ENCODE assay signal across 8 cellular contexts in the genomic region with DNA sequence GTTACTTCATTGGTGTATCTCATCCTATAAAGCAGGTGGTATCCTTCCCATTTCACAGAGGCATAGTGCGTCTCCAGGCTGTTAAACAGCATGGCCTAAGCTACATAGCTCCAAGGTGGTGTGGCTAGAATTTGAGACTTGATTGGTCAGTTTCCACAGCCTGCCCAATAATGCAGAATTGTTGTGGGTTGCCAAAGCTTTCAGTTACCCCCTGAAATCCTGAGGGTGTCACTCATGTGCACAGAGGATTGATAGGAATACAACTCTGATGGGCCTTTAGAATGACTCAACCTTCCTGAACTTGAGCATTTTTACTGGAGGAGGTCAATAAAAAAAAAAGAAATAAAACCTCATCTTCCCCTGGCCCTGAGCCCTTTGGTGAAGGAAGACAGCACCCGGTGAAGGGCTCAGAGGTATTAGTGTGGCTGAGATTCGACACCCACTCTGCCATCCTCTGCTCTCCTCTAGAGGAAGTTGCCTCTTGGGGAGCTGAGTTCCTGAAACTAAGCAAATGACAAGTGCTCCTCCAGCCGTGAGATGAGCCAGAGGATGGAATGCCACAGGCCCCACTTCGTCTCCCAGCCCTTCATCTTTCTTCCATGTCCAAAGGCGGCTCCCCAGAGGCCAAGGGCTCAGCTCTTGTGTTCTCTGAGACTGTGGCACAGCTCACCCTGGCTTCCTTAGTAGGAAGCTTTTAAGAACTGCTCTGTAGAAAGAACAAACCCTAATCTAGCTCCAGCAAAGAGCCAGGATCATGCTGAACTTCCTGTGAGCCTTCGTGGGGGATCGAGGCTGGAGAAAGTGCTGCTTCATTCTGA. TPM values are rescaled to one million over a fixed set of nuclear protein-coding genes. Genes with fewer than 3 reads are reported as not detected.
DNase-seq lines count a peak whose midpoint lies in the region; ATAC-seq and TF ChIP-seq lines count a peak whose summit lies in the region.

No MANE protein-coding gene starts in this region.

- H3K4me1 Mint-ChIP-seq in activated CD4-positive, alpha-beta T cell treated with anti-CD3 and anti-CD28 coated beads, Interleukin-2, amount 10 ng/mL, durations not matched to agents 24 days and 14 days = peaks cover 43% of the 10 kb centered on the region

- H3K27ac Mint-ChIP-seq in activated CD4-positive, alpha-beta T cell treated with anti-CD3 and anti-CD28 coated beads, Interleukin-2, amount 10 ng/mL, durations not matched to agents 24 days and 14 days = peak overlapping the region; percentile 100

- TF ChIP-seq POLR2A in suprapubic skin (IDR thresholded peaks at IDR 0.05) = no peak

- WGBS in suprapubic skin = 69% methylated on average over 7 of the region's 8 CpGs

- H3K27ac ChIP-seq in right atrium auricular region (peak overlapping the region; percentile 64 to 66), suprapubic skin (peak overlapping the region; percentile 58)

- DNase-seq in Ammon's horn (ENCODE audit: low spot score) (peak; percentile 14), right atrium auricular region (ENCODE audit: low spot score) (no peak), suprapubic skin (ENCODE audit: low spot score in 2 of 2) (no peak), cortex of kidney (lab: John Stamatoyannopoulos, UW) (no peak), GM03348 (ENCODE audit: low spot score) (no peak)
- DNase-seq in activated CD4-positive, alpha-beta T cell treated with anti-CD3 and anti-CD28 coated beads, Interleukin-2, amount 10 ng/mL, durations not matched to agents 24 days and 14 days = peak; percentile 75

- ATAC-seq in GM19023 (IDR thresholded peaks at IDR 0.05; ENCODE audit: unreplicated experiment) = peak; percentile 37
- ATAC-seq in HG03175 (IDR thresholded peaks at IDR 0.05; ENCODE audit: unreplicated experiment) = peak; percentile 30

- H3K4me1 ChIP-seq in right atrium auricular region = peaks cover 0 to 20% of the 10 kb centered on the region in 2 donors
- peaks cover 8% of the 10 kb centered on the region for H3K4me1 ChIP-seq in suprapubic skin

- TF ChIP-seq CTCF in right atrium auricular region (IDR thresholded peaks at IDR 0.05) (no peak), suprapubic skin (IDR thresholded peaks at IDR 0.05) (no peak)

- no peaks in the 10 kb centered on the region for H3K27me3 Mint-ChIP-seq in activated CD4-positive, alpha-beta T cell treated with anti-CD3 and anti-CD28 coated beads, Interleukin-2, amount 10 ng/mL, durations not matched to agents 24 days and 14 days

- H3K4me3 Mint-ChIP-seq in activated CD4-positive, alpha-beta T cell treated with anti-CD3 and anti-CD28 coated beads, Interleukin-2, amount 10 ng/mL, durations not matched to agents 24 days and 14 days = peak overlapping the region; percentile 100

- no peak for TF ChIP-seq EP300 in suprapubic skin (IDR thresholded peaks at IDR 0.05)

- peak overlapping the region in 1 of 2 donors; percentile 45 for H3K4me3 ChIP-seq in right atrium auricular region
- peak overlapping the region; percentile 38 for H3K4me3 ChIP-seq in suprapubic skin

- H3K27me3 ChIP-seq in right atrium auricular region = no peaks in the 10 kb centered on the region
- H3K27me3 ChIP-seq in suprapubic skin = no peaks in the 10 kb centered on the region

- H3K9me3 Mint-ChIP-seq in activated CD4-positive, alpha-beta T cell treated with anti-CD3 and anti-CD28 coated beads, Interleukin-2, amount 10 ng/mL, durations not matched to agents 24 days and 14 days = peaks cover 5% of the 10 kb centered on the region

- H3K36me3 ChIP-seq in right atrium auricular region (no peaks in the 10 kb centered on the region), suprapubic skin (no peaks in the 10 kb centered on the region)

- H3K9me3 ChIP-seq in right atrium auricular region = no peaks in the 10 kb centered on the region
- no peaks in the 10 kb centered on the region for H3K9me3 ChIP-seq in suprapubic skin

- peaks cover 13% of the 10 kb centered on the region for H3K36me3 Mint-ChIP-seq in activated CD4-positive, alpha-beta T cell treated with anti-CD3 and anti-CD28 coated beads, Interleukin-2, amount 10 ng/mL, durations not matched to agents 24 days and 14 days (ENCODE audit: low read depth)

- intact Hi-C loops in activated CD4-positive, alpha-beta T cell treated with anti-CD3 and anti-CD28 coated beads, Interleukin-2, amount 10 ng/mL, durations not matched to agents 24 days and 14 days (cut with micrococcal nuclease) = no loop called here

RNA-seq across cellular contexts. Expression of gene ACSL5, which starts 1.0 kb away (rescaled TPM):
- 42.8 and 48.6 TPM in 2 replicates for total RNA-seq in activated CD4-positive, alpha-beta T cell treated with anti-CD3 and anti-CD28 coated beads, Interleukin-2, amount 10 ng/mL, durations not matched to agents 24 days and 14 days
- total RNA-seq in right atrium auricular region (10 to 100 TPM in 1 of 2 donors, 1 to 10 TPM in 1; 9.2 to 12.0 TPM), suprapubic skin (1 to 10 TPM; 3.8 to 6.5 (median 5.0) TPM)

Comparison
In these comparisons a context has a peak if more than half of its experiments do, and no peak if none do; other contexts are left out.
1. DNase-seq: peak in Ammon's horn (single experiment) and activated CD4-positive, alpha-beta T cell treated with anti-CD3 and anti-CD28 coated beads, Interleukin-2, amount 10 ng/mL, durations not matched to agents 24 days and 14 days (single experiment); none in right atrium auricular region (single experiment), suprapubic skin (0 of 2), cortex of kidney (single experiment) and GM03348 (single experiment).